Comparison of ENCODE assay signal across 1 cellular context in genomic region chr5:111734013-111734412, GRCh38.
TF ChIP-seq lines count a peak whose summit lies in the region.

No MANE protein-coding gene starts in this region.

TF ChIP-seq in GM23338, 12 proteins besides CTCF, POLR2A, EP300 and RAD21 (continued from another document):
- no peak for TF ChIP-seq CREB1 (CRISPR knock-in tag; IDR thresholded peaks at IDR 0.05; ENCODE audit: low read depth)
- no peak for TF ChIP-seq ETS1 (IDR thresholded peaks at IDR 0.05)
- no peak for TF ChIP-seq ZNF331 (CRISPR knock-in tag; IDR thresholded peaks at IDR 0.05; ENCODE audit: low read depth)
- no peak for TF ChIP-seq ZNF114 (CRISPR knock-in tag; IDR thresholded peaks at IDR 0.05)
- no peak for TF ChIP-seq NANOG (IDR thresholded peaks at IDR 0.05; ENCODE audit: borderline replicate concordance)
- TF ChIP-seq EZH2phosphoT487 (IDR thresholded peaks at IDR 0.05; ENCODE audit: unreplicated experiment) = no peak
- TF ChIP-seq JUNB (IDR thresholded peaks at IDR 0.05; ENCODE audit: unreplicated experiment) = no peak
